20 cellular contexts compared by ENCODE assay signal in the genomic region with DNA sequence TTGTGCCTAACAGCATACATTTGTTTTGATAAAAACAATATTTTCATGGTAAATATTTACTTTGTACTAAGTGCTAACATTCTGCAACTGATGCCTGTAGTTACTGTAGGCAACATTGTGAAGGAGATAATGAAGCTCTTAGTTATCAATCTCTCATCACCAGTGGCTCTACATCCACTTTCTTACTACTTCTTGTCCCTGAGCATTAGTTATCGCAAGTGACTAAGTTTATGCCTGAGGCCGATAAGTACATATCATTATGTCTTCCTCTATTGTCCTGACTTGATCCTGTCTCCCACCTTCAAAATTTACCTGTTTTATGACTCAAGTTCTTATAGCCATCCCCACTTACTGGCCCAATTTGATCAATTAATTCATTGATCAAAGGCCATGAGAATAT.
DNase-seq lines count a peak whose midpoint lies in the region; ATAC-seq, FAIRE-seq and TF ChIP-seq lines count a peak whose summit lies in the region.
"Had no signal": no experiment of that assay in that cellular context is flagged by ENCODE, and none has a peak within 500 bp of the region (broad histone marks: within the 10 kb centered on the region; RNA-seq: fewer than 3 reads in every experiment).

No MANE protein-coding gene starts in this region.

- H2BK5ac ChIP-seq in IMR-90 (ENCODE audit: low read depth, low read length, poor library complexity, severe bottlenecking), result no peak overlapping the region

- TF ChIP-seq CTCF in 22Rv1 (IDR thresholded peaks at IDR 0.05), result no peak
- TF ChIP-seq CTCF in IMR-90 (conservative IDR thresholded peaks at IDR 0.05; ENCODE audit: low read depth, low read length), result no peak
- no peak for TF ChIP-seq CTCF in K562 (IDR thresholded peaks at IDR 0.05 in 2 of 3, conservative IDR thresholded peaks at IDR 0.05 in 1 of 3; ENCODE audit: insufficient read depth in 2 of 3, low read depth in 1 of 3, low read length in 3 of 3)
- TF ChIP-seq CTCF in sigmoid colon (IDR thresholded peaks at IDR 0.05), result no peak
- no peak for TF ChIP-seq CTCF in GM10266 (IDR thresholded peaks at IDR 0.05; ENCODE audit: control insufficient read depth, insufficient read depth, low read depth, missing control alignments)
- no peak for TF ChIP-seq CTCF in left lung (IDR thresholded peaks at IDR 0.05)

- H4K8ac ChIP-seq in IMR-90 (ENCODE audit: low read depth in 2 of 2, low read length in 2 of 2), result no peak overlapping the region

- dilution Hi-C loops in IMR-90 (cut with HindIII; ENCODE audit: low sequenced_read_pairs, unreplicated experiment), result no loop called here

- H3K9me3 ChIP-seq in IMR-90 (ENCODE audit: control insufficient read depth, insufficient read depth, low read length), result no peaks in the 10 kb centered on the region
- no peaks in the 10 kb centered on the region for H3K9me3 ChIP-seq in K562 (replicated peaks; ENCODE audit: control insufficient read depth, insufficient read depth, low read depth, low read length)
- no peaks in the 10 kb centered on the region for H3K9me3 ChIP-seq in sigmoid colon
- no peaks in the 10 kb centered on the region for H3K9me3 ChIP-seq in left lung
- H3K9me3 ChIP-seq: BE2C, SK-N-SH had no signal

- POLR2A ChIA-PET in IMR-90 (lab: Charles Lee; ENCODE audit: unreplicated experiment) (no interaction called here), K562 (lab: Yijun Ruan, JAX) (no interaction called here)

- H2BK20ac ChIP-seq in IMR-90 (ENCODE audit: low read depth, low read length), result peak overlapping the region; percentile 18; the same call in 1 of the 2 replicates

- H3K14ac ChIP-seq in IMR-90 (replicated peaks; ENCODE audit: low read depth, low read length), result no peak overlapping the region

- H3K79me1 ChIP-seq in IMR-90 (ENCODE audit: low read depth in 1 of 2, low read length in 2 of 2), result no peaks in the 10 kb centered on the region

- H4K91ac ChIP-seq in IMR-90 (ENCODE audit: insufficient read depth, low read depth, low read length), result no peak overlapping the region

- H4K20me1 ChIP-seq in IMR-90 (ENCODE audit: insufficient read depth, low read length) (no peaks in the 10 kb centered on the region), K562 (replicated peaks; ENCODE audit: control insufficient read depth, insufficient read depth, low read length) (no peaks in the 10 kb centered on the region)

- TF ChIP-seq RAD21 in IMR-90 (IDR thresholded peaks at IDR 0.05; ENCODE audit: low read length) (no peak), K562 (CRISPR knock-in tag; conservative IDR thresholded peaks at IDR 0.05 in 1 of 2, IDR thresholded peaks at IDR 0.05 in 1 of 2) (no peak)

- ATAC-seq in IMR-90 (ENCODE audit: low read depth), result no peak
- no peak for ATAC-seq in K562
- no peak for ATAC-seq in left lung
- ATAC-seq in GM18520 (IDR thresholded peaks at IDR 0.05; ENCODE audit: unreplicated experiment), result no peak
- ATAC-seq: HepG2 had no signal

- H3K27me3 ChIP-seq in IMR-90 (ENCODE audit: control insufficient read depth, insufficient read depth, low read length) (no peaks in the 10 kb centered on the region), K562 (ENCODE audit: control insufficient read depth in 2 of 2, insufficient read depth in 2 of 2, low read length in 2 of 2) (no peaks in the 10 kb centered on the region), sigmoid colon (no peaks in the 10 kb centered on the region), left lung (no peaks in the 10 kb centered on the region)
- H3K27me3 ChIP-seq: BE2C had no signal

- TF ChIP-seq POLR2A in IMR-90 (IDR thresholded peaks at IDR 0.05; ENCODE audit: low read depth, low read length) (no peak), K562 (conservative IDR thresholded peaks at IDR 0.05) (no peak), sigmoid colon (IDR thresholded peaks at IDR 0.05) (no peak), GM12891 (IDR thresholded peaks at IDR 0.05; ENCODE audit: low read depth, low read length) (no peak)

- CTCF ChIA-PET in IMR-90 (lab: Yijun Ruan, JAX), result no interaction called here
- CTCF ChIA-PET in K562 (lab: Yijun Ruan, JAX; ENCODE audit: low intra/inter-chr PET ratio), result no interaction called here

- H3K27ac ChIP-seq in 22Rv1 (peak overlapping the region; percentile 79), IMR-90 (ENCODE audit: insufficient read depth, low read length) (no peak overlapping the region), K562 (ENCODE audit: extremely low read depth, low read depth, low read length) (no peak overlapping the region), sigmoid colon (peak overlapping the region in 3 of 4 donors; percentile 67 to 73 (median 72)), left lung (no peak overlapping the region)
- H3K27ac ChIP-seq: KMS-11 had no signal

- H2AK9ac ChIP-seq in IMR-90 (replicated peaks; ENCODE audit: low read depth, low read length, poor library complexity), result no peak overlapping the region

- H3K9me1 ChIP-seq in IMR-90 (ENCODE audit: insufficient read depth, low read length) (no peaks in the 10 kb centered on the region), K562 (ENCODE audit: control insufficient read depth, insufficient read depth, low read length) (no peaks in the 10 kb centered on the region)

- no peak overlapping the region for H3K56ac ChIP-seq in IMR-90 (ENCODE audit: extremely low read depth, insufficient read depth, low read length)

- no peak overlapping the region for H2BK15ac ChIP-seq in IMR-90 (ENCODE audit: low read depth, low read length)

- no TSS peak for BruUV-seq in IMR-90 (replicated peaks; lab: Mats Ljungman, UMichigan)
- no TSS peak for BruUV-seq in K562 (replicated peaks; lab: Mats Ljungman, UMichigan)

- TF ChIP-seq EP300 in K562 (IDR thresholded peaks at IDR 0.05; ENCODE audit: low read length) (no peak), sigmoid colon (IDR thresholded peaks at IDR 0.05) (no peak)

- H3K4me2 ChIP-seq in IMR-90 (ENCODE audit: low read depth, low read length) (no peak overlapping the region), K562 (ENCODE audit: insufficient read depth, low read length) (no peak overlapping the region)
- H3K4me2 ChIP-seq: KMS-11, SK-N-SH had no signal

- no peak for DNase-seq in IMR-90
- DNase-seq in K562 (ENCODE audit: extremely low read depth in 1 of 4, low spot score in 3 of 4), result no peak
- no peak for DNase-seq in sigmoid colon
- no peak for DNase-seq in GM10266 (ENCODE audit: extremely low spot score)
- DNase-seq in left lung, result no peak
- no peak for DNase-seq in GM12891 (ENCODE audit: insufficient read length, low spot score)
- DNase-seq: 8988T; BE2C; CD4-positive, CD25-positive, alpha-beta regulatory T cell; NCI-H1105; NCI-H1694; NCI-H2107; NCI-H510A treated with DMSO at 0.1 percent for 48 hours; NCI-H774; SHP77 treated with DMSO at 0.1 percent for 48 hours; SK-N-SH had no signal

- peak; percentile 15 for FAIRE-seq in K562 (lab: Jason Lieb, UNC)
- FAIRE-seq in GM12891 (lab: Jason Lieb, UNC), result no peak
- FAIRE-seq: HepG2 had no signal

- no peaks in the 10 kb centered on the region for H3K36me3 ChIP-seq in IMR-90 (ENCODE audit: control insufficient read depth, insufficient read depth, low read length)
- peaks cover 13% of the 10 kb centered on the region; the same call in 2 of the 3 replicates for H3K36me3 ChIP-seq in K562 (ENCODE audit: control insufficient read depth, insufficient read depth, low read length)
- H3K36me3 ChIP-seq in sigmoid colon, result no peaks in the 10 kb centered on the region
- H3K36me3 ChIP-seq in left lung, result no peaks in the 10 kb centered on the region
- H3K36me3 ChIP-seq: BE2C had no signal

- no peaks in the 10 kb centered on the region for H3K79me2 ChIP-seq in K562 (ENCODE audit: control insufficient read depth, insufficient read depth, low read length)

- intact Hi-C loops in IMR-90 (cut with micrococcal nuclease) (no loop called here), K562 (cut with micrococcal nuclease) (no loop called here), sigmoid colon (cut with DNase I) (loop anchor here (5.0 kb wide), 1 partner anchor 76 kb away; no protein-coding TSS in a partner anchor), left lung (cut with DNase I) (no loop called here)

- H3K23ac ChIP-seq in IMR-90 (ENCODE audit: low read depth, low read length), result no peak overlapping the region

- H2AFZ ChIP-seq in IMR-90 (replicated peaks; ENCODE audit: low read length, poor library complexity) (no peak overlapping the region), K562 (ENCODE audit: low read depth, low read length) (no peak overlapping the region)

- H2AK5ac ChIP-seq in IMR-90 (ENCODE audit: low read depth, low read length), result no peak overlapping the region

- no peak overlapping the region for H3K4me3 ChIP-seq in IMR-90 (ENCODE audit: insufficient read depth, low read depth, low read length)
- no peak overlapping the region for H3K4me3 ChIP-seq in K562
- no peak overlapping the region for H3K4me3 ChIP-seq in sigmoid colon
- no peak overlapping the region for H3K4me3 ChIP-seq in left lung

- in situ Hi-C loops in IMR-90 (cut with MboI; ENCODE audit: low sequenced_read_pairs), result loop anchor here (25.0 kb wide), 2 partner anchors 391 to 434 kb away; a partner anchor contains a TSS
- in situ Hi-C loops in K562 (cut with MboI), result loop anchor here (25.0 kb wide), 1 partner anchor 391 kb away; a partner anchor contains a TSS

- H2BK120ac ChIP-seq in IMR-90 (ENCODE audit: low read depth, low read length), result no peak overlapping the region

- H3K9ac ChIP-seq in IMR-90 (ENCODE audit: low read depth, low read length) (no peak overlapping the region), K562 (ENCODE audit: insufficient read depth in 1 of 2, low read depth in 2 of 2, low read length in 2 of 2) (no peak overlapping the region)
- H3K9ac ChIP-seq: KMS-11, SK-N-SH had no signal

- H3K4me1 ChIP-seq in IMR-90 (ENCODE audit: control insufficient read depth, insufficient read depth, low read length) (no peaks in the 10 kb centered on the region), K562 (replicated peaks in 1 of 2; ENCODE audit: control insufficient read depth in 2 of 2, insufficient read depth in 2 of 2, low read length in 2 of 2) (no peaks in the 10 kb centered on the region), sigmoid colon (peaks cover 0 to 34% (median 32%) of the 10 kb centered on the region in 4 donors), left lung (peaks cover 0 to 16% of the 10 kb centered on the region in 2 donors)

- no peak overlapping the region for H3K18ac ChIP-seq in IMR-90 (ENCODE audit: low read depth, low read length)

- H3K4ac ChIP-seq in IMR-90 (ENCODE audit: low read depth, low read length), result no peak overlapping the region

- WGBS in IMR-90 (ENCODE audit: extremely low coverage in 2 of 2, insufficient read length in 1 of 2), 2 experiments, result 83% methylated on average over 2 of the region's 2 CpGs; no CpG with 5 or more reads in 1 of the 2 experiments
- WGBS in K562 (ENCODE audit: insufficient coverage, low coverage, missing lambda C conversion rate), result 88% methylated on average over 2 of the region's 2 CpGs
- 71 to 91% methylated on average over 2 of the region's 2 CpGs for WGBS in sigmoid colon, 2 donors

- H4K5ac ChIP-seq in IMR-90 (ENCODE audit: low read depth, low read length), result no peak overlapping the region

TF ChIP-seq in IMR-90, 13 proteins besides CTCF, POLR2A, EP300 and RAD21 (continues in another document):
- no peak for TF ChIP-seq CHD1 (IDR thresholded peaks at IDR 0.05; ENCODE audit: low read depth, low read length)

TF ChIP-seq in K562, 482 proteins besides CTCF, POLR2A, EP300 and RAD21 (continues in another document):
- TF ChIP-seq MEIS2 (IDR thresholded peaks at IDR 0.05; ENCODE audit: partially characterized antibody), result peak; percentile 62

TF ChIP-seq in GM12891, 5 proteins besides CTCF, POLR2A, EP300 and RAD21:
- TF ChIP-seq POLR2AphosphoS5 (IDR thresholded peaks at IDR 0.05; ENCODE audit: low read depth, low read length), result no peak

Comparison
In these comparisons a context has a peak if more than half of its experiments do, and no peak if none do; other contexts are left out.
1. H3K27ac ChIP-seq: peak in 22Rv1 (single experiment) and sigmoid colon (3 of 4); none in IMR-90 (single experiment), K562 (single experiment) and left lung (0 of 2).